Comparison of ENCODE assay signal across 8 cellular contexts in the genomic region with DNA sequence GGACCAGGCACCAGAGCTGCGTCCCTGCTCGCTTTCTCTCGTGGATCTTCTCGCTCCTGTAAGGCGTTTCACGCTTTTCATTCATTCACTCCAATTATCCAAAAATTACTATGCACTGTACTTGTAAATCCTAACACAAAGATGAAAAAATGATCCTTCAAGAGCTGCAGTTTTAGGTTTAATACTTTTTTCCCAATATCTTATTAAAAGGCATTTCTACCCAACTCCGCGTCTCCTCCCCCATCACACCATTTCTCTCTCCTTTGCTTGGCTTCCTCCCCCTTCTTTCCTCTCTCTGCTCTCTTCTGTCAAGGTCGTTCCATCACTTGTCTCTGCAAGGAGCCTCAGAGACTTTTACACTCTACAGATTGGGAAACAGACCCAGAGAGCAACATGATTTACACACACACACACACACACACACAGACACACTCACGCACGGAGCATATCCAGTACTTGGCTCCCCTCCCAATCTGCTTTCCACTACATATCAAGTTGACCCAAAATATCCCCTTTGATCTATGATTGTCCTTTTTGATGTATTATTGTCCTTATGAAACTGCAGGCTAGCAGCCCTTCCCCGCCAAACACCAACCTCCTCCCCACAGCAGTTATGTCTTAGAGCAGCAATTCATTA. TPM values are rescaled to one million over a fixed set of nuclear protein-coding genes. Genes with fewer than 3 reads are reported as not detected.
DNase-seq lines count a peak whose midpoint lies in the region; ATAC-seq lines count a peak whose summit lies in the region.

No MANE protein-coding gene starts in this region.

- H3K36me3 Mint-ChIP-seq in activated naive CD4-positive, alpha-beta T cell treated with anti-CD3 and anti-CD28 coated beads, Interleukin-2, amount 50 U/mL, for 72 hours: peaks cover 0 to 13% of the 10 kb centered on the region in 2 donors

- peak overlapping the region; percentile 1 to 47 for H3K27ac Mint-ChIP-seq in activated naive CD4-positive, alpha-beta T cell treated with anti-CD3 and anti-CD28 coated beads, Interleukin-2, amount 50 U/mL, for 72 hours

- H3K27ac ChIP-seq in iPS DF 6.9 (ENCODE audit: low read length) (no peak overlapping the region), stomach smooth muscle (ENCODE audit: low read length) (no peak overlapping the region)

- ATAC-seq in activated naive CD4-positive, alpha-beta T cell treated with anti-CD3 and anti-CD28 coated beads, Interleukin-2, amount 50 U/mL, for 72 hours: no peak
- ATAC-seq in HG03457 (IDR thresholded peaks at IDR 0.05; ENCODE audit: unreplicated experiment): no peak
- no peak for ATAC-seq in GM19455 (IDR thresholded peaks at IDR 0.05; ENCODE audit: unreplicated experiment)

- H3K27me3 ChIP-seq in iPS DF 6.9 (ENCODE audit: control insufficient read depth, insufficient read depth, low read length): peaks cover 2% of the 10 kb centered on the region; the same call in 1 of the 2 replicates
- H3K27me3 ChIP-seq in stomach smooth muscle (ENCODE audit: control insufficient read depth in 1 of 2, insufficient read depth in 2 of 2, low read length in 2 of 2): peaks cover 0 to 8% of the 10 kb centered on the region in 2 donors

- H3K9me3 Mint-ChIP-seq in activated naive CD4-positive, alpha-beta T cell treated with anti-CD3 and anti-CD28 coated beads, Interleukin-2, amount 50 U/mL, for 72 hours: no peaks in the 10 kb centered on the region

- peak overlapping the region; percentile 13; the same call in 1 of the 2 replicates for H3K4me3 ChIP-seq in iPS DF 6.9 (ENCODE audit: low read length)
- H3K4me3 ChIP-seq in stomach smooth muscle (ENCODE audit: low read length in 2 of 2): peak overlapping the region; percentile 61 to 78

- H3K36me3 ChIP-seq in iPS DF 6.9 (ENCODE audit: control insufficient read depth, insufficient read depth, low read length) (no peaks in the 10 kb centered on the region), stomach smooth muscle (ENCODE audit: control insufficient read depth in 2 of 2, insufficient read depth in 2 of 2, low read length in 2 of 2) (no peaks in the 10 kb centered on the region)

- H3K9ac ChIP-seq in stomach smooth muscle (ENCODE audit: low read length in 2 of 2): peak overlapping the region in 1 of 2 donors; percentile 37

- H3K4me1 ChIP-seq in iPS DF 6.9 (ENCODE audit: control insufficient read depth, insufficient read depth, low read length): peaks cover 4% of the 10 kb centered on the region; the same call in 1 of the 2 replicates
- H3K4me1 ChIP-seq in stomach smooth muscle (ENCODE audit: control insufficient read depth, insufficient read depth, low read length): peaks cover 12% of the 10 kb centered on the region

- 100% methylated on average over 2 of the region's 12 CpGs for WGBS in iPS DF 6.9 (ENCODE audit: insufficient coverage, insufficient read length)

- peak; percentile 40 for DNase-seq in NCI-H146 (lab: John Stamatoyannopoulos, UW)
- DNase-seq in NCI-H146 treated with DMSO at 0.1 percent for 48 hours (lab: John Stamatoyannopoulos, UW; ENCODE audit: unreplicated experiment): no peak
- DNase-seq in activated naive CD4-positive, alpha-beta T cell treated with anti-CD3 and anti-CD28 coated beads, Interleukin-2, amount 50 U/mL, for 72 hours (ENCODE audit: low spot score in 2 of 2): no peak
- DNase-seq in iPS DF 6.9 (ENCODE audit: low read depth, low spot score): no peak
- no peak for DNase-seq in T-helper 9 cell

- H3K9me3 ChIP-seq in iPS DF 6.9 (ENCODE audit: control insufficient read depth, insufficient read depth, low read length) (no peaks in the 10 kb centered on the region), stomach smooth muscle (ENCODE audit: control insufficient read depth in 2 of 2, low read length in 2 of 2) (no peaks in the 10 kb centered on the region)

RNA-seq across cellular contexts. Expression of gene CLDN1, which starts 0.5 kb away (rescaled TPM):
- total RNA-seq in activated naive CD4-positive, alpha-beta T cell treated with anti-CD3 and anti-CD28 coated beads, Interleukin-2, amount 50 U/mL, for 72 hours: 10 to 100 TPM in 1 of 2 donors, 1 to 10 TPM in 1; 1.4 to 11.4 TPM
